In the genomic region with DNA sequence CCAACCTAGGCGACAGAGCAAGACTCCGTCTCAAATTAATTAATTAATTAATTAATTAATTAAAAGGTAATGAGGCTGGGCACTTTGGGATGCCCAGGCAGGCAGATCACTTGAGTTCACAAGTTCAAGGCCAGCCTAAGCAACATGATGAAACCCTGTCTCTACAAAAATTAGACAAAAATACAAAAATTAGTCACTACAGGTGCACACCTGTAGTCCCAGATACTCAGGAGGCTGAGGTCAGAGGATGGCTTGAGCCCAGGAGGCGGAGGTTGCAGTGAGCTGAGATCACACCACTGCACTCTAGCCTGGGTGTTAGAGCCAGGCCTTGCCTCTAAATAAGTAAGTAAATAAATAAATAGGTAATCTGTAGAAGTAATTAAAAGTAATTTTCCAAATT, we compare ENCODE assay signal across 1 cellular context.
TF ChIP-seq lines count a peak whose summit lies in the region.

No MANE protein-coding gene starts in this region.

TF ChIP-seq in HepG2, 621 proteins besides CTCF, POLR2A, EP300 and RAD21:
- TF ChIP-seq ZNF501 (CRISPR knock-in tag; IDR thresholded peaks at IDR 0.05) (0 out of 2 replicates have a peak, but pooled peaks have one; percentile 23), JUND (CRISPR knock-in tag; IDR thresholded peaks at IDR 0.05) (no peak), MAF1 (CRISPR knock-in tag; IDR thresholded peaks at IDR 0.05; ENCODE audit: borderline replicate concordance) (no peak), ZNF431 (CRISPR knock-in tag; IDR thresholded peaks at IDR 0.05; ENCODE audit: borderline replicate concordance, low read depth) (no peak), ZBTB3 (CRISPR knock-in tag; IDR thresholded peaks at IDR 0.05; ENCODE audit: borderline replicate concordance, low read depth) (no peak)
- TF ChIP-seq, protein P1, sequence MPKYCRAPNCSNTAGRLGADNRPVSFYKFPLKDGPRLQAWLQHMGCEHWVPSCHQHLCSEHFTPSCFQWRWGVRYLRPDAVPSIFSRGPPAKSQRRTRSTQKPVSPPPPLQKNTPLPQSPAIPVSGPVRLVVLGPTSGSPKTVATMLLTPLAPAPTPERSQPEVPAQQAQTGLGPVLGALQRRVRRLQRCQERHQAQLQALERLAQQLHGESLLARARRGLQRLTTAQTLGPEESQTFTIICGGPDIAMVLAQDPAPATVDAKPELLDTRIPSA (CRISPR knock-in tag; IDR thresholded peaks at IDR 0.05; ENCODE audit: borderline replicate concordance), result no peak
TF ChIP-seq in HepG2: peak in this region for 1.
